ENCODE assay signal across 9 cellular contexts in the genomic region with DNA sequence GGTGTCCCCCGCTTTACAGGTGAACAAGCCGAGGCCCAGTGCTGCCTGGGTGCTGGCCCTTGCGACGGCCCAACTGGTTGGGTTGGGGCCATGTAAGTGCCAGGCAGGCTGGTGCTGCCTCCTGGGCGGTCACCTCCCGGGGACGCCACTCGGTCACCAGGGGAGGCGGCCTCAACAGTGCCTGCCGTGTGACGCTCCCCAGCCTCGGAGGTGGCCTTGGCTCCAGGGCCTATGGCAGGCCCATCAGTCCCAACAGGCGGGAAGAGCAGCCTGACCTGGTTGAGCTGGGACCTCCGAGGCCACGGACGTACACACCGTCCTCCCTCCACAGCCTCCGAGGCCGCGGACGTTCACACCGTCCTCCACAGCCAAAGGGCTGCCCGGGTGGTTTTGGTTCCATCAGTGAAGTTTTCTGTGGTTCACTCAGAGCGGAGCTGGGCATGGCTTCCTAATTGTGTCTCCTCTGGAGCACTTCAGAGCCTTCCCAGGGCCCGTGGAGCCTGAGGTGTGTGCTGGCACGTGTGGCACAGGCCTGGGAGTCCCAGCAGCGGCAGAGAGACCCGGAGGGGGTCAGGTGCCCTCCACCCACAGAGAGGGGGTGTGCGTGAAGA. TPM values are rescaled to one million over a fixed set of nuclear protein-coding genes. Genes with fewer than 3 reads are reported as not detected.
DNase-seq lines count a peak whose midpoint lies in the region; ATAC-seq and TF ChIP-seq lines count a peak whose summit lies in the region.
"Had no signal": no experiment of that assay in that cellular context is flagged by ENCODE, and none has a peak within 500 bp of the region (broad histone marks: within the 10 kb centered on the region; RNA-seq: fewer than 3 reads in every experiment).

No MANE protein-coding gene starts in this region.

- no peaks in the 10 kb centered on the region for H3K36me3 ChIP-seq in KOPT-K1 (ENCODE audit: insufficient read depth, low read length)

- H3K27ac ChIP-seq in KOPT-K1 (ENCODE audit: low read depth, low read length, poor library complexity, severe bottlenecking): peak overlapping the region; percentile 65

- ATAC-seq in natural killer cell: no peak

- TF ChIP-seq CTCF in chondrocyte (IDR thresholded peaks at IDR 0.05) (no peak), natural killer cell (IDR thresholded peaks at IDR 0.05) (no peak)

- H3K27me3 Mint-ChIP-seq in chondrocyte (ENCODE audit: low read depth): no peaks in the 10 kb centered on the region
- H3K27me3 Mint-ChIP-seq in natural killer cell (ENCODE audit: low read depth in 2 of 2): no peaks in the 10 kb centered on the region

- intact Hi-C loops in natural killer cell (cut with micrococcal nuclease): no loop called here

- H3K36me3 Mint-ChIP-seq in chondrocyte (ENCODE audit: low read depth): no peaks in the 10 kb centered on the region
- no peaks in the 10 kb centered on the region for H3K36me3 Mint-ChIP-seq in natural killer cell

- H3K9me3 ChIP-seq in KOPT-K1 (ENCODE audit: insufficient read depth, low read length, poor library complexity, severe bottlenecking): no peaks in the 10 kb centered on the region

- no peak overlapping the region for H3K4me3 Mint-ChIP-seq in chondrocyte (ENCODE audit: unreplicated experiment)
- peak overlapping the region; percentile 78 for H3K4me3 Mint-ChIP-seq in natural killer cell

- H3K9me3 Mint-ChIP-seq in chondrocyte (ENCODE audit: low read depth): no peaks in the 10 kb centered on the region
- H3K9me3 Mint-ChIP-seq in natural killer cell: no peaks in the 10 kb centered on the region

- DNase-seq in A172 (ENCODE audit: low spot score) (peak; percentile 14), chondrocyte (ENCODE audit: low spot score) (no peak), natural killer cell (no peak), NCI-H2196 (lab: John Stamatoyannopoulos, UW; ENCODE audit: unreplicated experiment) (no peak), D341Med (ENCODE audit: low spot score) (no peak), KG1 (lab: John Stamatoyannopoulos, UW) (no peak), islet precursor cell (no peak)
- DNase-seq: DND-41 had no signal

- H3K27ac Mint-ChIP-seq in chondrocyte (ENCODE audit: unreplicated experiment): peak overlapping the region; percentile 63
- H3K27ac Mint-ChIP-seq in natural killer cell: peak overlapping the region; percentile 75 to 92

- H3K4me1 Mint-ChIP-seq in chondrocyte (ENCODE audit: low read depth) (peaks cover 11% of the 10 kb centered on the region), natural killer cell (peaks cover 33 to 36% of the 10 kb centered on the region in 2 donors)

RNA-seq across cellular contexts. Expression of gene SLCO4A1, which starts 19.3 kb away (rescaled TPM):
- 26.5 and 34.8 TPM in 2 replicates for total RNA-seq in A172 (2014; rRNA removed; shearing (Covaris generic))
- total RNA-seq in chondrocyte (not detected in 3 replicates), natural killer cell (1 to 10 TPM in 2 of 3 donors, under 1 TPM in 1; 0.59 to 1.4 (median 1.1) TPM)

Comparison
In these comparisons a context has a peak if more than half of its experiments do, and no peak if none do; other contexts are left out.
1. RNA of gene SLCO4A1, which starts 19.3 kb away (total RNA-seq): 26.5 to 34.8 TPM in A172; 0.59 to 1.4 TPM in natural killer cell and not detected in chondrocyte; every median in the first group is over 10 times any median in the second.